In genomic region chrX:97471071-97471470, GRCh38 we compare ENCODE assay signal across 19 cellular contexts.
DNase-seq lines count a peak whose midpoint lies in the region; ATAC-seq, FAIRE-seq and TF ChIP-seq lines count a peak whose summit lies in the region.
"Had no signal": no experiment of that assay in that cellular context is flagged by ENCODE, and none has a peak within 500 bp of the region (broad histone marks: within the 10 kb centered on the region; RNA-seq: fewer than 3 reads in every experiment).

No MANE protein-coding gene starts in this region.

- peak; percentile 37 for ATAC-seq in activated CD8-positive, alpha-beta T cell treated with anti-CD3 and anti-CD28 coated beads for 36 hours
- ATAC-seq in stimulated activated naive CD8-positive, alpha-beta T cell treated with anti-CD3 and anti-CD28 coated beads, Interleukin-15, Interleukin-2, amounts not matched to agents 100 U/mL and 50 U/mL, for 24 hours: peak; percentile 32
- ATAC-seq: Right ventricle myocardium inferior had no signal

- TF ChIP-seq CTCF in GM12865 (IDR thresholded peaks at IDR 0.05; ENCODE audit: insufficient read depth, low read depth, low read length, missing control alignments) (no peak), Caco-2 (IDR thresholded peaks at IDR 0.05; ENCODE audit: insufficient read depth in 1 of 2, low read depth in 1 of 2, low read length in 1 of 2, severe bottlenecking in 1 of 2, unreplicated experiment in 1 of 2) (no peak), GM10266 (IDR thresholded peaks at IDR 0.05; ENCODE audit: control insufficient read depth, insufficient read depth, low read depth, missing control alignments) (no peak)
- TF ChIP-seq CTCF in activated CD8-positive, alpha-beta T cell treated with anti-CD3 and anti-CD28 coated beads for 36 hours (IDR thresholded peaks at IDR 0.05): no peak

- no peak overlapping the region for H3K4me3 Mint-ChIP-seq in activated CD8-positive, alpha-beta T cell treated with anti-CD3 and anti-CD28 coated beads for 36 hours
- no peak overlapping the region for H3K4me3 Mint-ChIP-seq in Caco-2 (ENCODE audit: unreplicated experiment)
- H3K4me3 Mint-ChIP-seq: CD4-positive, alpha-beta memory T cell; H9 had no signal

- no peaks in the 10 kb centered on the region for H3K36me3 Mint-ChIP-seq in activated CD8-positive, alpha-beta T cell treated with anti-CD3 and anti-CD28 coated beads for 36 hours (ENCODE audit: low read depth)
- H3K36me3 Mint-ChIP-seq in Caco-2 (ENCODE audit: insufficient read depth, unreplicated experiment): no peaks in the 10 kb centered on the region

- no TSS peak for BruUV-seq in Caco-2 (replicated peaks; lab: Mats Ljungman, UMichigan)

- no peaks in the 10 kb centered on the region for H3K27me3 Mint-ChIP-seq in activated CD8-positive, alpha-beta T cell treated with anti-CD3 and anti-CD28 coated beads for 36 hours
- no peaks in the 10 kb centered on the region for H3K27me3 Mint-ChIP-seq in Caco-2 (ENCODE audit: insufficient read depth, unreplicated experiment)
- H3K27me3 Mint-ChIP-seq: CD4-positive, alpha-beta memory T cell had no signal

- DNase-seq in GM12865 (ENCODE audit: low read depth): peak; percentile 0
- no peak for DNase-seq in GM18507 (ENCODE audit: extremely low spot score, insufficient read length, low read depth)
- peak; percentile 4 for DNase-seq in activated CD8-positive, alpha-beta T cell treated with anti-CD3 and anti-CD28 coated beads for 36 hours
- DNase-seq in stimulated activated naive CD8-positive, alpha-beta T cell treated with anti-CD3 and anti-CD28 coated beads, Interleukin-15, Interleukin-2, amounts not matched to agents 100 U/mL and 50 U/mL, for 24 hours: no peak
- no peak for DNase-seq in Caco-2
- DNase-seq in effector CD8-positive, alpha-beta T cell (lab: John Stamatoyannopoulos, UW): no peak
- DNase-seq in GM10266 (ENCODE audit: extremely low spot score): no peak
- DNase-seq: CD4-positive, alpha-beta memory T cell; GM23248; H9; KBM-7; NCI-H1417; NCI-H1694 treated with DMSO at 0.1 percent for 48 hours; NCI-H2081 treated with DMSO at 0.1 percent for 48 hours; NCI-H446; NCI-H526; OCI-M1 had no signal

- no peaks in the 10 kb centered on the region for H3K9me3 ChIP-seq in Caco-2
- H3K9me3 ChIP-seq: BLaER1 treated with 17β-estradiol and CSF1 and Interleukin-3, amounts not matched to agents 10 nM and 100 nM had no signal

- POLR2A ChIA-PET in activated CD8-positive, alpha-beta T cell treated with anti-CD3 and anti-CD28 coated beads for 36 hours (lab: Charles Lee): no interaction called here
- POLR2A ChIA-PET in Caco-2 (lab: Charles Lee): no interaction called here

- no peaks in the 10 kb centered on the region for H3K27me3 ChIP-seq in Caco-2 (replicated peaks; ENCODE audit: control insufficient read depth, insufficient read depth, low read length)

- CTCF ChIA-PET in activated CD8-positive, alpha-beta T cell treated with anti-CD3 and anti-CD28 coated beads for 36 hours (lab: Charles Lee): no interaction called here
- CTCF ChIA-PET in Caco-2 (lab: Charles Lee): no interaction called here

- peak; percentile 63 for FAIRE-seq in GM18507 (lab: Jason Lieb, UNC)

- no peaks in the 10 kb centered on the region for H3K9me3 Mint-ChIP-seq in activated CD8-positive, alpha-beta T cell treated with anti-CD3 and anti-CD28 coated beads for 36 hours
- no peaks in the 10 kb centered on the region for H3K9me3 Mint-ChIP-seq in Caco-2 (ENCODE audit: unreplicated experiment)
- H3K9me3 Mint-ChIP-seq: CD4-positive, alpha-beta memory T cell; H9 had no signal

- no peaks in the 10 kb centered on the region for H3K36me3 ChIP-seq in Caco-2 (ENCODE audit: control insufficient read depth, insufficient read depth, low read length)

- intact Hi-C loops in activated CD8-positive, alpha-beta T cell treated with anti-CD3 and anti-CD28 coated beads for 36 hours (cut with micrococcal nuclease): no loop called here
- intact Hi-C loops in Caco-2 (cut with micrococcal nuclease; ENCODE audit: unreplicated experiment): no loop called here

- H3K4me1 ChIP-seq in Caco-2: 0 out of 2 replicates have a peak, but pooled peaks cover 6% of the 10 kb centered on the region
- H3K4me1 ChIP-seq: BLaER1 treated with 17β-estradiol and CSF1 and Interleukin-3, amounts not matched to agents 10 nM and 100 nM had no signal

- H3K4me3 ChIP-seq in GM12865 (ENCODE audit: low read depth, low read length) (no peak overlapping the region), Caco-2 (ENCODE audit: low read depth, low read length) (no peak overlapping the region)
- H3K4me3 ChIP-seq: BLaER1 treated with 17β-estradiol and CSF1 and Interleukin-3, amounts not matched to agents 10 nM and 100 nM; GM23248 had no signal

- no peak overlapping the region for H3K27ac Mint-ChIP-seq in activated CD8-positive, alpha-beta T cell treated with anti-CD3 and anti-CD28 coated beads for 36 hours
- H3K27ac Mint-ChIP-seq in Caco-2 (ENCODE audit: unreplicated experiment): no peak overlapping the region
- H3K27ac Mint-ChIP-seq: CD4-positive, alpha-beta memory T cell had no signal

- H3K4me1 Mint-ChIP-seq in activated CD8-positive, alpha-beta T cell treated with anti-CD3 and anti-CD28 coated beads for 36 hours (ENCODE audit: low read depth): peaks cover 2% of the 10 kb centered on the region
- no peaks in the 10 kb centered on the region for H3K4me1 Mint-ChIP-seq in Caco-2 (ENCODE audit: low read depth, unreplicated experiment)
- H3K4me1 Mint-ChIP-seq: CD4-positive, alpha-beta memory T cell had no signal

Comparison
In these comparisons a context has a peak if more than half of its experiments do, and no peak if none do; other contexts are left out.
1. DNase-seq: peak in GM12865 (single experiment) and activated CD8-positive, alpha-beta T cell treated with anti-CD3 and anti-CD28 coated beads for 36 hours (single experiment); none in GM18507 (single experiment), stimulated activated naive CD8-positive, alpha-beta T cell treated with anti-CD3 and anti-CD28 coated beads, Interleukin-15, Interleukin-2, amounts not matched to agents 100 U/mL and 50 U/mL, for 24 hours (single experiment), Caco-2 (0 of 2), effector CD8-positive, alpha-beta T cell (single experiment) and GM10266 (single experiment).